Comparison of ENCODE assay signal across 21 cellular contexts in genomic region chr7:16260236-16260728, GRCh38.
DNase-seq lines count a peak whose midpoint lies in the region; ATAC-seq and TF ChIP-seq lines count a peak whose summit lies in the region.
"Had no signal": no experiment of that assay in that cellular context is flagged by ENCODE, and none has a peak within 500 bp of the region (broad histone marks: within the 10 kb centered on the region; RNA-seq: fewer than 3 reads in every experiment).

No MANE protein-coding gene starts in this region.

- peaks cover 3 to 8% of the 10 kb centered on the region in 2 donors for H3K9me3 Mint-ChIP-seq in stimulated activated naive CD8-positive, alpha-beta T cell treated with anti-CD3 and anti-CD28 coated beads, Interleukin-15, amount 100 ng/mL, for 72 hours

- no peak for TF ChIP-seq POLR2A in body of pancreas (IDR thresholded peaks at IDR 0.05)

- ATAC-seq in stimulated activated naive CD8-positive, alpha-beta T cell treated with anti-CD3 and anti-CD28 coated beads, Interleukin-15, amount 100 ng/mL, for 72 hours: peak; percentile 67
- ATAC-seq in stimulated activated naive CD8-positive, alpha-beta T cell treated with anti-CD3 and anti-CD28 coated beads, Interleukin-15, Interleukin-2, amounts not matched to agents 100 U/mL and 50 U/mL, for 24 hours: no peak
- ATAC-seq in HG02938 (IDR thresholded peaks at IDR 0.05; ENCODE audit: unreplicated experiment) (peak; percentile 99), omental fat pad (ENCODE audit: low FRiP score) (no peak), body of pancreas (no peak)

- no peaks in the 10 kb centered on the region for H3K27me3 Mint-ChIP-seq in stimulated activated naive CD8-positive, alpha-beta T cell treated with anti-CD3 and anti-CD28 coated beads, Interleukin-15, amount 100 ng/mL, for 72 hours
- H3K27me3 Mint-ChIP-seq: activated CD4-positive, alpha-beta T cell treated with anti-CD3 and anti-CD28 coated beads, Interleukin-2, amount 10 ng/mL, durations not matched to agents 24 days and 14 days; CD4-positive, alpha-beta memory T cell had no signal

- no peaks in the 10 kb centered on the region for H3K27me3 ChIP-seq in body of pancreas
- H3K27me3 ChIP-seq: neutrophil, right atrium auricular region, testis had no signal

- peaks cover 6% of the 10 kb centered on the region for H3K4me1 Mint-ChIP-seq in stimulated activated naive CD8-positive, alpha-beta T cell treated with anti-CD3 and anti-CD28 coated beads, Interleukin-15, amount 100 ng/mL, for 72 hours
- H3K4me1 Mint-ChIP-seq: activated CD4-positive, alpha-beta T cell treated with anti-CD3 and anti-CD28 coated beads, Interleukin-2, amount 10 ng/mL, durations not matched to agents 24 days and 14 days had no signal

- no peak overlapping the region for H3K4me3 Mint-ChIP-seq in stimulated activated naive CD8-positive, alpha-beta T cell treated with anti-CD3 and anti-CD28 coated beads, Interleukin-15, amount 100 ng/mL, for 72 hours
- H3K4me3 Mint-ChIP-seq: activated CD4-positive, alpha-beta T cell treated with anti-CD3 and anti-CD28 coated beads, Interleukin-2, amount 10 ng/mL, durations not matched to agents 24 days and 14 days; CD4-positive, alpha-beta memory T cell had no signal

- H3K27ac ChIP-seq in body of pancreas: no peak overlapping the region
- H3K27ac ChIP-seq: epithelial cell of prostate, neutrophil, right atrium auricular region, testis had no signal

- TF ChIP-seq CTCF in omental fat pad (IDR thresholded peaks at IDR 0.05) (no peak), body of pancreas (IDR thresholded peaks at IDR 0.05) (no peak)

- no peak overlapping the region for H3K27ac Mint-ChIP-seq in stimulated activated naive CD8-positive, alpha-beta T cell treated with anti-CD3 and anti-CD28 coated beads, Interleukin-15, amount 100 ng/mL, for 72 hours
- H3K27ac Mint-ChIP-seq: activated CD4-positive, alpha-beta T cell treated with anti-CD3 and anti-CD28 coated beads, Interleukin-2, amount 10 ng/mL, durations not matched to agents 24 days and 14 days; CD4-positive, alpha-beta memory T cell had no signal

- H3K4me3 ChIP-seq in body of pancreas: no peak overlapping the region
- H3K4me3 ChIP-seq: right atrium auricular region, testis had no signal

- H3K36me3 ChIP-seq in body of pancreas (replicated peaks in 1 of 2; ENCODE audit: insufficient read depth in 1 of 2, low read depth in 2 of 2): no peaks in the 10 kb centered on the region
- H3K36me3 ChIP-seq: neutrophil, right atrium auricular region had no signal

- intact Hi-C loops in body of pancreas (cut with DNase I): no loop called here

- H3K9me3 ChIP-seq in body of pancreas: peaks cover 0 to 6% (median 0%) of the 10 kb centered on the region in 3 donors
- H3K9me3 ChIP-seq: neutrophil, testis had no signal

- 59 to 64% methylated on average over 1 of the region's 1 CpG for WGBS in body of pancreas, 2 donors

- H3K4me1 ChIP-seq in body of pancreas: no peaks in the 10 kb centered on the region
- H3K4me1 ChIP-seq: right atrium auricular region, testis had no signal

- DNase-seq in stimulated activated naive CD8-positive, alpha-beta T cell treated with anti-CD3 and anti-CD28 coated beads, Interleukin-15, amount 100 ng/mL, for 72 hours: no peak
- no peak for DNase-seq in stimulated activated naive CD8-positive, alpha-beta T cell treated with anti-CD3 and anti-CD28 coated beads, Interleukin-15, Interleukin-2, amounts not matched to agents 100 U/mL and 50 U/mL, for 24 hours
- DNase-seq in NCI-H226 (peak; percentile 15), omental fat pad (ENCODE audit: low spot score) (no peak), body of pancreas (no peak), CD1c-positive myeloid dendritic cell (ENCODE audit: extremely low spot score) (no peak)
- DNase-seq in stimulated activated naive CD4-positive, alpha-beta T cell (lab: John Stamatoyannopoulos, UW): no peak
- DNase-seq: activated CD4-positive, alpha-beta T cell treated with anti-CD3 and anti-CD28 coated beads, Interleukin-2, amount 10 ng/mL, durations not matched to agents 24 days and 14 days; activated T-cell treated with anti-CD3 and anti-CD28 coated beads, Interleukin-2, amount 50 U/mL, for 1 hour; amygdala; CD4-positive, alpha-beta memory T cell; glutamatergic neuron; kidney; midbrain; NCI-H1048; SHP77; testis had no signal

Comparison
In these comparisons a context has a peak if more than half of its experiments do, and no peak if none do; other contexts are left out.
1. ATAC-seq: peak in stimulated activated naive CD8-positive, alpha-beta T cell treated with anti-CD3 and anti-CD28 coated beads, Interleukin-15, amount 100 ng/mL, for 72 hours (single experiment) and HG02938 (single experiment); none in stimulated activated naive CD8-positive, alpha-beta T cell treated with anti-CD3 and anti-CD28 coated beads, Interleukin-15, Interleukin-2, amounts not matched to agents 100 U/mL and 50 U/mL, for 24 hours (single experiment), omental fat pad (single experiment) and body of pancreas (single experiment).